Comparison of ENCODE assay signal across 30 cellular contexts in genomic region chr12:4451694-4452093, GRCh38. TPM values are rescaled to one million over a fixed set of nuclear protein-coding genes. Genes with fewer than 3 reads are reported as not detected.
"Had no signal": no experiment of that assay in that cellular context is flagged by ENCODE, and none has a peak within 500 bp of the region (broad histone marks: within the 10 kb centered on the region; RNA-seq: fewer than 3 reads in every experiment).

No MANE protein-coding gene starts in this region.

- H3K4me1 ChIP-seq: esophagus squamous epithelium, gastroesophageal sphincter, lower lobe of right lung, suprapubic skin, tibial nerve had no signal

- DNase-seq: activated CD4-positive, alpha-beta T cell treated with anti-CD3 and anti-CD28 coated beads, Interleukin-2, amount 10 ng/mL, durations not matched to agents 7 days and 5 days; activated CD8-positive, alpha-beta T cell treated with anti-CD3 and anti-CD28 coated beads for 36 hours; activated gamma-delta T cell treated with Interleukin-2 at 50 U/mL for 16 hours; activated T-cell treated with anti-CD3 and anti-CD28 coated beads, Interleukin-2, amount 50 U/mL, for 1 hour; aorta; caudate nucleus; effector memory CD8-positive, alpha-beta T cell; esophagus squamous epithelium; heart right ventricle; kidney; lower lobe of right lung; naive B cell; ovary; right cardiac atrium; stimulated activated CD4-positive, alpha-beta T cell treated with anti-CD3 and anti-CD28 coated beads, Interleukin-1b, Interleukin-23, amount 100 ng/mL, for 48 hours; stimulated activated naive CD8-positive, alpha-beta T cell treated with anti-CD3 and anti-CD28 coated beads, Interleukin-15, amount 100 ng/mL, for 72 hours; SW 1271; T-helper 17 cell had no signal

- H3K4me3 Mint-ChIP-seq: activated CD4-positive, alpha-beta T cell treated with anti-CD3 and anti-CD28 coated beads, Interleukin-2, amount 10 ng/mL, durations not matched to agents 7 days and 5 days; activated CD8-positive, alpha-beta T cell treated with anti-CD3 and anti-CD28 coated beads for 36 hours; activated naive CD4-positive, alpha-beta T cell treated with anti-CD3 and anti-CD28 coated beads, Interleukin-2, amount 50 U/mL, for 24 hours; effector memory CD8-positive, alpha-beta T cell; naive B cell; stimulated activated effector memory CD8-positive, alpha-beta T cell treated with anti-CD3 and anti-CD28 coated beads, Interleukin-12 subunit alpha, Interleukin-12 subunit beta, amount 100 ng/mL, for 72 hours; stimulated activated naive CD8-positive, alpha-beta T cell treated with anti-CD3 and anti-CD28 coated beads, Interleukin-15, amount 100 ng/mL, for 72 hours; T-helper 17 cell had no signal

- H3K4me1 Mint-ChIP-seq: naive B cell; stimulated activated effector memory CD8-positive, alpha-beta T cell treated with anti-CD3 and anti-CD28 coated beads, Interleukin-12 subunit alpha, Interleukin-12 subunit beta, amount 100 ng/mL, for 72 hours; T-helper 17 cell had no signal

- FAIRE-seq: kidney had no signal

- H3K4me3 ChIP-seq: esophagus squamous epithelium, gastroesophageal sphincter, heart right ventricle, lower lobe of right lung, ovary, skin epidermis, suprapubic skin, tibial nerve had no signal

- H3K27ac Mint-ChIP-seq: activated CD8-positive, alpha-beta T cell treated with anti-CD3 and anti-CD28 coated beads for 36 hours; activated naive CD4-positive, alpha-beta T cell treated with anti-CD3 and anti-CD28 coated beads, Interleukin-2, amount 50 U/mL, for 24 hours; stimulated activated effector memory CD8-positive, alpha-beta T cell treated with anti-CD3 and anti-CD28 coated beads, Interleukin-12 subunit alpha, Interleukin-12 subunit beta, amount 100 ng/mL, for 72 hours; T-helper 17 cell had no signal

- H3K36me3 Mint-ChIP-seq: stimulated activated effector memory CD8-positive, alpha-beta T cell treated with anti-CD3 and anti-CD28 coated beads, Interleukin-12 subunit alpha, Interleukin-12 subunit beta, amount 100 ng/mL, for 72 hours had no signal

- H3K27ac ChIP-seq: esophagus squamous epithelium, gastroesophageal sphincter, lower lobe of right lung, ovary, skin epidermis, suprapubic skin, tibial nerve had no signal

- H3K36me3 ChIP-seq: esophagus squamous epithelium, gastroesophageal sphincter, heart right ventricle, lower lobe of right lung, ovary, suprapubic skin, tibial nerve had no signal

- H3K9me3 ChIP-seq: esophagus squamous epithelium, lower lobe of right lung, ovary, suprapubic skin had no signal

- ATAC-seq: activated CD4-positive, CD25-positive, alpha-beta regulatory T cell treated with anti-CD3 and anti-CD28 coated beads, Interleukin-2, amount 50 U/mL, for 24 hours; activated CD8-positive, alpha-beta T cell treated with anti-CD3 and anti-CD28 coated beads for 36 hours; effector memory CD8-positive, alpha-beta T cell; gastroesophageal sphincter; lower lobe of right lung; right cardiac atrium; stimulated activated effector memory CD8-positive, alpha-beta T cell treated with anti-CD3 and anti-CD28 coated beads, Interleukin-12 subunit alpha, Interleukin-12 subunit beta, amount 100 ng/mL, for 72 hours; stimulated activated naive CD8-positive, alpha-beta T cell treated with anti-CD3 and anti-CD28 coated beads, Interleukin-15, amount 100 ng/mL, for 72 hours; T-helper 17 cell had no signal

- H3K27me3 ChIP-seq: gastroesophageal sphincter, ovary, tibial nerve had no signal

RNA-seq across cellular contexts. Expression of gene FGF6, which starts 6.1 kb away (rescaled TPM):
- total RNA-seq: activated CD4-positive, alpha-beta T cell treated with anti-CD3 and anti-CD28 coated beads, Interleukin-2, amount 10 ng/mL, durations not matched to agents 7 days and 5 days; activated CD8-positive, alpha-beta T cell treated with anti-CD3 and anti-CD28 coated beads for 36 hours; aorta; dermis microvascular lymphatic vessel endothelial cell; esophagus squamous epithelium; gastroesophageal sphincter; heart right ventricle; kidney; lower lobe of right lung; mesenteric fat pad; mucosa of gallbladder; ovary; pulmonary artery endothelial cell; right cardiac atrium; suprapubic skin; T-helper 17 cell; tibial nerve had no signal
- polyA plus RNA-seq: adipose tissue, aorta, heart right ventricle, ovary, right cardiac atrium had no signal
